In the genomic region with DNA sequence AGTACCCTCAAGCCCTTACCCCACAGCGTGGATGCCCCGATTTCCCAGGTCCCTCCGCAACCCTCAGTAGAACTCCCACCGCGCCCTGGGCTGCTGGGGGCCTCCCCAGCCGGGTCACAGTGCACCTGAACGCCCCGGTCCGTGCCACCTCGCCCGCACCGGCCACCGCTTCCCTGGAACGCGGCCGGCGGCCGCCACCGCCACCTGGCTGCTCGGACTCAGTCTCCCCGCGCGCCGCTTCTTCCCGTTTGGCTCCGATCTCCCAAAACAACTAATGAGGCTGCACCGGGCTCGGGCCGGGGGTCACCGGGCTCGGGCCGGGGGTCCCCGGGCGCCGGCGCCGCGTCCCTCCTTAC, we compare ENCODE assay signal across 8 cellular contexts. TPM values are rescaled to one million over a fixed set of nuclear protein-coding genes. Genes with fewer than 3 reads are reported as not detected.
DNase-seq lines count a peak whose midpoint lies in the region; ATAC-seq and TF ChIP-seq lines count a peak whose summit lies in the region.

No MANE protein-coding gene starts in this region.

- TF ChIP-seq POLR2A in body of pancreas (IDR thresholded peaks at IDR 0.05) (no peak), right lobe of liver (IDR thresholded peaks at IDR 0.05) (no peak)

- ATAC-seq in HG03064 (IDR thresholded peaks at IDR 0.05; ENCODE audit: low read depth, unreplicated experiment) (peak; percentile 5), body of pancreas (no peak), right lobe of liver (peak; percentile 5 to 16 (median 8))

- 0% methylated on average over 38 of the region's 38 CpGs; no CpG with 5 or more reads in 1 of the 2 donors for WGBS in body of pancreas, 2 donors
- 1% methylated on average over 33 of the region's 38 CpGs for WGBS in right lobe of liver (ENCODE audit: insufficient coverage, low coverage, low lambda C conversion rate, missing lambda C conversion rate)
- WGBS in thymus: 3% methylated on average over 38 of the region's 38 CpGs

- peak overlapping the region; percentile 92 to 97 (median 94) for H3K27ac ChIP-seq in body of pancreas
- peak overlapping the region; percentile 77 to 97 (median 85) for H3K27ac ChIP-seq in right lobe of liver
- no peak overlapping the region for H3K27ac ChIP-seq in thymus (ENCODE audit: low read depth)

- intact Hi-C loops in CD14-positive monocyte (cut with micrococcal nuclease) (loop anchor here (2.0 to 10.0 kb wide), 3 partner anchors 24 to 70 kb away; a partner anchor contains a TSS), body of pancreas (cut with DNase I) (loop anchor here (10.0 kb wide), 1 partner anchor 60 kb away; no protein-coding TSS in a partner anchor), right lobe of liver (cut with DNase I) (no loop called here)

- H3K4me1 ChIP-seq in body of pancreas: peaks cover 27% of the 10 kb centered on the region
- H3K4me1 ChIP-seq in right lobe of liver: peaks cover 0 to 29% (median 7%) of the 10 kb centered on the region in 4 donors
- H3K4me1 ChIP-seq in thymus (ENCODE audit: control insufficient read depth, insufficient read depth, low read length): peaks cover 22% of the 10 kb centered on the region

- H3K27me3 Mint-ChIP-seq in CD14-positive monocyte (ENCODE audit: low read depth in 3 of 3): peaks cover 0 to 3% (median 0%) of the 10 kb centered on the region in 3 donors

- no peaks in the 10 kb centered on the region for H3K9me3 Mint-ChIP-seq in CD14-positive monocyte

- H3K27ac Mint-ChIP-seq in CD14-positive monocyte: peak overlapping the region; percentile 78 to 94 (median 90)

- H3K36me3 Mint-ChIP-seq in CD14-positive monocyte: peaks cover 2 to 8% of the 10 kb centered on the region in 2 donors

- H3K9me3 ChIP-seq in body of pancreas: no peaks in the 10 kb centered on the region
- no peaks in the 10 kb centered on the region for H3K9me3 ChIP-seq in right lobe of liver
- no peaks in the 10 kb centered on the region for H3K9me3 ChIP-seq in thymus (ENCODE audit: control insufficient read depth)

- H3K27me3 ChIP-seq in body of pancreas (no peaks in the 10 kb centered on the region), right lobe of liver (no peaks in the 10 kb centered on the region), thymus (ENCODE audit: control insufficient read depth, insufficient read depth) (no peaks in the 10 kb centered on the region)

- H3K4me3 ChIP-seq in body of pancreas (peak overlapping the region; percentile 64 to 76), right lobe of liver (peak overlapping the region; percentile 58 to 92 (median 82)), thymus (ENCODE audit: low read length) (peak overlapping the region; percentile 92)

- no peak for DNase-seq in CD14-positive monocyte (ENCODE audit: low spot score)
- peak; percentile 33 to 50 (median 38) for DNase-seq in body of pancreas
- peak; percentile 58 to 74 (median 67) for DNase-seq in right lobe of liver
- no peak for DNase-seq in NCI-H446 treated with DMSO at 0.1 percent for 48 hours (lab: John Stamatoyannopoulos, UW)
- DNase-seq in NCI-H1694 treated with DMSO at 0.1 percent for 48 hours (lab: John Stamatoyannopoulos, UW): no peak
- DNase-seq in NCI-H2196 (lab: John Stamatoyannopoulos, UW; ENCODE audit: unreplicated experiment): no peak

- peaks cover 66% of the 10 kb centered on the region for H3K4me1 Mint-ChIP-seq in CD14-positive monocyte

- no peak for TF ChIP-seq CTCF in CD14-positive monocyte (IDR thresholded peaks at IDR 0.05)
- TF ChIP-seq CTCF in body of pancreas (IDR thresholded peaks at IDR 0.05): peak in 1 of 7 experiments; percentile 27
- TF ChIP-seq CTCF in right lobe of liver (IDR thresholded peaks at IDR 0.05): no peak

- H3K4me3 Mint-ChIP-seq in CD14-positive monocyte: peak overlapping the region; percentile 87 to 93

- H3K36me3 ChIP-seq in body of pancreas (replicated peaks in 1 of 2; ENCODE audit: insufficient read depth in 1 of 2, low read depth in 2 of 2): no peaks in the 10 kb centered on the region
- no peaks in the 10 kb centered on the region for H3K36me3 ChIP-seq in right lobe of liver
- H3K36me3 ChIP-seq in thymus (ENCODE audit: control insufficient read depth, insufficient read depth): no peaks in the 10 kb centered on the region

RNA-seq across cellular contexts. Expression of a gene that starts 1.0 kb away (rescaled TPM):
- polyA plus RNA-seq in CD14-positive monocyte (10 to 100 TPM; 57.1 to 63.0 TPM), thymus (20.9 TPM)
- total RNA-seq in body of pancreas (10 to 100 TPM; 30.1 to 32.6 TPM), right lobe of liver (10 to 100 TPM; 28.4 to 61.0 (median 40.0) TPM)

Comparison
In these comparisons a context has a peak if more than half of its experiments do, and no peak if none do; other contexts are left out.
1. DNase-seq: peak in body of pancreas (4 of 4) and right lobe of liver (3 of 3); none in CD14-positive monocyte (single experiment), NCI-H446 treated with DMSO at 0.1 percent for 48 hours (single experiment), NCI-H1694 treated with DMSO at 0.1 percent for 48 hours (single experiment) and NCI-H2196 (single experiment).
2. intact Hi-C loops: an anchor here in CD14-positive monocyte (2.0 to 10.0 kb wide) and body of pancreas (10.0 kb wide); none called in right lobe of liver.
3. Peak in every context shown above with its lines, with median percentiles within 50 percentile points of each other: H3K4me3 ChIP-seq.